In genomic region chr2:169082995-169083394, GRCh38 we compare ENCODE assay signal across 13 cellular contexts.
DNase-seq lines count a peak whose midpoint lies in the region; ATAC-seq and FAIRE-seq lines count a peak whose summit lies in the region.
"Had no signal": no experiment of that assay in that cellular context is flagged by ENCODE, and none has a peak within 500 bp of the region (broad histone marks: within the 10 kb centered on the region; RNA-seq: fewer than 3 reads in every experiment).

No MANE protein-coding gene starts in this region.

- H3K9me3 ChIP-seq in effector memory CD4-positive, alpha-beta T cell (ENCODE audit: control insufficient read depth, low read length) = no peaks in the 10 kb centered on the region
- H3K9me3 ChIP-seq: adrenal gland had no signal

- no peak for DNase-seq in GM18507 (ENCODE audit: extremely low spot score, insufficient read length, low read depth)
- DNase-seq in effector memory CD4-positive, alpha-beta T cell = no peak
- no peak for DNase-seq in urothelium cell line (ENCODE audit: low spot score)
- DNase-seq in NCI-H2107 treated with DMSO at 0.1 percent for 48 hours (lab: John Stamatoyannopoulos, UW; ENCODE audit: unreplicated experiment) = no peak
- DNase-seq: adrenal gland; NCI-H1417 treated with DMSO at 0.1 percent for 48 hours; stimulated activated CD4-positive, alpha-beta T cell treated with anti-CD3 and anti-CD28 coated beads, Interleukin-12 subunit alpha, Interleukin-12 subunit beta, amount 100 ng/mL, for 4 hours had no signal

- intact Hi-C loops in dendritic cell treated with granulocyte-macrophage colony-stimulating factor and Interleukin-4, amounts not matched to agents 40 ng/mL and 50 ng/mL, for 4 days (cut with micrococcal nuclease) = no loop called here

- no peaks in the 10 kb centered on the region for H3K4me1 ChIP-seq in effector memory CD4-positive, alpha-beta T cell (ENCODE audit: control insufficient read depth, insufficient read depth, low read length, poor library complexity, severe bottlenecking)
- H3K4me1 ChIP-seq: adrenal gland had no signal

- H3K27ac ChIP-seq in effector memory CD4-positive, alpha-beta T cell (ENCODE audit: insufficient read depth, low read length, poor library complexity, severe bottlenecking) = no peak overlapping the region
- H3K27ac ChIP-seq: adrenal gland had no signal

- no peaks in the 10 kb centered on the region for H3K27me3 Mint-ChIP-seq in dendritic cell treated with granulocyte-macrophage colony-stimulating factor and Interleukin-4, amounts not matched to agents 40 ng/mL and 50 ng/mL, for 4 days

- peaks cover 81% of the 10 kb centered on the region for H3K4me1 Mint-ChIP-seq in dendritic cell treated with granulocyte-macrophage colony-stimulating factor and Interleukin-4, amounts not matched to agents 40 ng/mL and 50 ng/mL, for 4 days (ENCODE audit: low read depth)

- peak overlapping the region; percentile 30 for H3K27ac Mint-ChIP-seq in dendritic cell treated with granulocyte-macrophage colony-stimulating factor and Interleukin-4, amounts not matched to agents 40 ng/mL and 50 ng/mL, for 4 days
- H3K27ac Mint-ChIP-seq: stimulated activated naive CD8-positive, alpha-beta T cell treated with anti-CD3 and anti-CD28 coated beads, Interleukin-15, Interleukin-2, amounts not matched to agents 100 ng/mL and 50 ng/mL, for 24 hours had no signal

- no peak overlapping the region for H3K4me3 ChIP-seq in effector memory CD4-positive, alpha-beta T cell (ENCODE audit: insufficient read depth, low read depth, low read length, poor library complexity, severe bottlenecking)
- H3K4me3 ChIP-seq: adrenal gland had no signal

- peaks cover 17% of the 10 kb centered on the region for H3K9me3 Mint-ChIP-seq in dendritic cell treated with granulocyte-macrophage colony-stimulating factor and Interleukin-4, amounts not matched to agents 40 ng/mL and 50 ng/mL, for 4 days
- H3K9me3 Mint-ChIP-seq: stimulated activated naive CD8-positive, alpha-beta T cell treated with anti-CD3 and anti-CD28 coated beads, Interleukin-15, Interleukin-2, amounts not matched to agents 100 ng/mL and 50 ng/mL, for 24 hours had no signal

- no peak overlapping the region for H3K4me3 Mint-ChIP-seq in dendritic cell treated with granulocyte-macrophage colony-stimulating factor and Interleukin-4, amounts not matched to agents 40 ng/mL and 50 ng/mL, for 4 days
- H3K4me3 Mint-ChIP-seq: stimulated activated naive CD8-positive, alpha-beta T cell treated with anti-CD3 and anti-CD28 coated beads, Interleukin-15, Interleukin-2, amounts not matched to agents 100 ng/mL and 50 ng/mL, for 24 hours had no signal

- peak; percentile 63 for ATAC-seq in GM21515 (IDR thresholded peaks at IDR 0.05; ENCODE audit: unreplicated experiment)
- peak; percentile 64 for ATAC-seq in HG03378 (IDR thresholded peaks at IDR 0.05; ENCODE audit: unreplicated experiment)
- no peak for ATAC-seq in HG03565 (IDR thresholded peaks at IDR 0.05; ENCODE audit: unreplicated experiment)

- no peaks in the 10 kb centered on the region for H3K36me3 ChIP-seq in effector memory CD4-positive, alpha-beta T cell (ENCODE audit: control insufficient read depth, insufficient read depth, low read length)
- H3K36me3 ChIP-seq: adrenal gland had no signal

- no peaks in the 10 kb centered on the region for H3K27me3 ChIP-seq in effector memory CD4-positive, alpha-beta T cell (replicated peaks; ENCODE audit: control insufficient read depth, insufficient read depth, low read length, poor library complexity, severe bottlenecking)
- H3K27me3 ChIP-seq: adrenal gland had no signal

- FAIRE-seq in GM18507 (lab: Jason Lieb, UNC) (peak; percentile 67), urothelium cell line (lab: Jason Lieb, UNC) (no peak)
- FAIRE-seq: D721Med had no signal

- peaks cover 42% of the 10 kb centered on the region for H3K36me3 Mint-ChIP-seq in dendritic cell treated with granulocyte-macrophage colony-stimulating factor and Interleukin-4, amounts not matched to agents 40 ng/mL and 50 ng/mL, for 4 days (ENCODE audit: low read depth)
